In genomic region chr1:22812993-22813790, GRCh38 we compare ENCODE assay signal across 1 cellular context.
TF ChIP-seq lines count a peak whose summit lies in the region.

No MANE protein-coding gene starts in this region.

TF ChIP-seq in HCT116, 20 proteins besides CTCF, POLR2A, EP300 and RAD21 (continued from another document):
- TF ChIP-seq ZFX (IDR thresholded peaks at IDR 0.05), result no peak
